ENCODE assay signal across 28 cellular contexts in genomic region chr18:49651033-49651432, GRCh38.
"Had no signal": no experiment of that assay in that cellular context is flagged by ENCODE, and none has a peak within 500 bp of the region (broad histone marks: within the 10 kb centered on the region; RNA-seq: fewer than 3 reads in every experiment).

No MANE protein-coding gene starts in this region.

- H3K36me3 ChIP-seq: ascending aorta, cardiac muscle cell, esophagus muscularis mucosa, heart right ventricle, left lung, thoracic aorta, upper lobe of right lung had no signal

- H3K9me3 Mint-ChIP-seq: activated B cell treated with CpG ODN at 0.5 μM for 24 hours; activated naive CD4-positive, alpha-beta T cell treated with anti-CD3 and anti-CD28 coated beads for 36 hours; activated naive CD8-positive, alpha-beta T cell treated with anti-CD3 and anti-CD28 coated beads, Interleukin-2, amount 10 ng/mL, durations not matched to agents 7 days and 5 days; activated T-helper 1 cell treated with anti-CD3 and anti-CD28 coated beads, Interleukin-12 subunit alpha, Interleukin-12 subunit beta, Interleukin-2, Interleukin-4 antibody, amounts not matched to agents 30 ng/mL and 10 ng/mL and 1 ng/mL, durations not matched to agents 14 hours and 24 hours and 36 hours; brain; nephron progenitor cell; T-cell; T-helper 2 cell treated with Interferon-gamma antibody and Interleukin-4, amounts not matched to agents 5 μg/mL and 100 μg/mL, for 36 hours had no signal

- DNase-seq: activated B cell treated with CpG ODN at 0.5 μM for 24 hours; activated CD4-positive, alpha-beta T cell treated with anti-CD3 and anti-CD28 coated beads for 36 hours; activated CD4-positive, alpha-beta T cell treated with anti-CD3 and anti-CD28 coated beads, Interleukin-2, amount 50 U/mL, for 48 hours; activated CD8-positive, alpha-beta memory T cell treated with anti-CD3 and anti-CD28 coated beads for 24 hours; activated effector memory CD4-positive, alpha-beta T cell treated with anti-CD3 and anti-CD28 coated beads, Interleukin-2, amount 50 U/mL, for 16 hours; activated naive CD4-positive, alpha-beta T cell treated with anti-CD3 and anti-CD28 coated beads for 36 hours; activated naive CD8-positive, alpha-beta T cell treated with anti-CD3 and anti-CD28 coated beads, Interleukin-2, amount 10 ng/mL, durations not matched to agents 7 days and 5 days; heart right ventricle; kidney glomerular epithelial cell; left lung; mucosa of descending colon; nephron progenitor cell; nucleus accumbens; psoas muscle; stimulated activated CD4-positive, alpha-beta T cell treated with anti-CD3 and anti-CD28 coated beads, Interleukin-2, amount 100 ng/mL, for 48 hours; stimulated activated naive CD4-positive, alpha-beta T cell treated with Interleukin-2 at 50 U/mL for 16 hours; T-cell; upper lobe of right lung had no signal

- H3K27ac Mint-ChIP-seq: activated B cell treated with CpG ODN at 0.5 μM for 24 hours; activated CD4-positive, alpha-beta T cell treated with anti-CD3 and anti-CD28 coated beads for 36 hours; activated naive CD4-positive, alpha-beta T cell treated with anti-CD3 and anti-CD28 coated beads for 36 hours; activated naive CD8-positive, alpha-beta T cell treated with anti-CD3 and anti-CD28 coated beads, Interleukin-2, amount 10 ng/mL, durations not matched to agents 7 days and 5 days; activated T-helper 1 cell treated with anti-CD3 and anti-CD28 coated beads, Interleukin-12 subunit alpha, Interleukin-12 subunit beta, Interleukin-2, Interleukin-4 antibody, amounts not matched to agents 30 ng/mL and 10 ng/mL and 1 ng/mL, durations not matched to agents 14 hours and 24 hours and 36 hours; brain; T-cell; T-helper 2 cell treated with Interferon-gamma antibody and Interleukin-4, amounts not matched to agents 5 μg/mL and 100 μg/mL, for 36 hours had no signal

- H3K27ac ChIP-seq: ascending aorta, cardiac muscle cell, esophagus muscularis mucosa, foreskin keratinocyte, heart right ventricle, left lung, parathyroid adenoma, psoas muscle, thoracic aorta, upper lobe of right lung had no signal

- H3K4me3 ChIP-seq: ascending aorta, cardiac muscle cell, esophagus muscularis mucosa, heart right ventricle, left lung, lung, mucosa of descending colon, psoas muscle, thoracic aorta, upper lobe of right lung had no signal

- H3K27me3 ChIP-seq: ascending aorta, cardiac muscle cell, esophagus muscularis mucosa, left lung, upper lobe of right lung had no signal

- H3K36me3 Mint-ChIP-seq: activated naive CD8-positive, alpha-beta T cell treated with anti-CD3 and anti-CD28 coated beads, Interleukin-2, amount 10 ng/mL, durations not matched to agents 7 days and 5 days; brain; T-cell had no signal

- ATAC-seq: activated CD4-positive, alpha-beta T cell treated with anti-CD3 and anti-CD28 coated beads for 36 hours; heart right ventricle; mucosa of descending colon; T-cell had no signal

- H3K4me1 ChIP-seq: ascending aorta had no signal

- H3K9me3 ChIP-seq: ascending aorta, esophagus muscularis mucosa, heart right ventricle, left lung, mucosa of descending colon, psoas muscle, thoracic aorta, upper lobe of right lung had no signal
